ENCODE assay signal across 14 cellular contexts in the genomic region with DNA sequence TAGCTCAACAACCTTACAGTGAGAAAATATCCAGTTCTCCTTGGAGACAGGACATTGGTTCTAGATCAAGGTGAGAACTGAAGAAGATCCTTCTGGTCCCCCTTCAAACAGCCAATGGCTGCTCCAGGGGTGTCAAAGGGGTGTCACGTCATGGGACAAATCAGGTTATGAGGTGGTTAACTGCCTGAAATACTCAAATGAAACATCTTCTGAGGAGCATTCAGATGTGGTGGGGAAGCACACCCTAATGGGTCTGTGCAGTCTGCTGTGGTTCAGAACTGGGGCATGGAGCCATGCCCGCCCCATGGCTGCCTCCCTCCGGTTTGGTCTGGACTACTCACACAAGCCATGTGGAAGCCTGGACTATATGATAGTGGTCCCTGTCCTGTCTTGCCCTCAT. TPM values are rescaled to one million over a fixed set of nuclear protein-coding genes. Genes with fewer than 3 reads are reported as not detected.
DNase-seq lines count a peak whose midpoint lies in the region; ATAC-seq lines count a peak whose summit lies in the region.
"Had no signal": no experiment of that assay in that cellular context is flagged by ENCODE, and none has a peak within 500 bp of the region (broad histone marks: within the 10 kb centered on the region; RNA-seq: fewer than 3 reads in every experiment).

No MANE protein-coding gene starts in this region.

- peaks cover 40% of the 10 kb centered on the region for H3K4me1 Mint-ChIP-seq in stimulated activated naive CD8-positive, alpha-beta T cell treated with anti-CD3 and anti-CD28 coated beads, Interleukin-15, amount 100 ng/mL, for 72 hours
- H3K4me1 Mint-ChIP-seq in T-cell: peaks cover 53 to 58% (median 56%) of the 10 kb centered on the region in 3 donors
- peaks cover 24 to 50% (median 44%) of the 10 kb centered on the region in 4 donors for H3K4me1 Mint-ChIP-seq in naive thymus-derived CD8-positive, alpha-beta T cell

- ATAC-seq in stimulated activated naive CD8-positive, alpha-beta T cell treated with anti-CD3 and anti-CD28 coated beads, Interleukin-15, amount 100 ng/mL, for 72 hours: peak; percentile 63
- ATAC-seq in stimulated activated naive CD8-positive, alpha-beta T cell treated with anti-CD3 and anti-CD28 coated beads, Interleukin-15, Interleukin-2, amounts not matched to agents 100 U/mL and 50 U/mL, for 24 hours: no peak
- ATAC-seq in T-cell (replicated peaks in 1 of 4) (peak in 3 of 4 experiments; percentile 9 to 80 (median 34)), HG03565 (IDR thresholded peaks at IDR 0.05; ENCODE audit: unreplicated experiment) (no peak)
- ATAC-seq in naive thymus-derived CD8-positive, alpha-beta T cell: peak; percentile 88 to 95
- ATAC-seq: HCT116 had no signal

- peaks cover 19% of the 10 kb centered on the region for H3K27me3 Mint-ChIP-seq in stimulated activated naive CD8-positive, alpha-beta T cell treated with anti-CD3 and anti-CD28 coated beads, Interleukin-15, amount 100 ng/mL, for 72 hours
- peaks cover 0 to 3% of the 10 kb centered on the region in 2 donors for H3K27me3 Mint-ChIP-seq in T-cell
- H3K27me3 Mint-ChIP-seq in naive thymus-derived CD8-positive, alpha-beta T cell: peaks cover 0 to 1% (median 0%) of the 10 kb centered on the region in 5 donors
- H3K27me3 Mint-ChIP-seq: CD4-positive, alpha-beta memory T cell had no signal

- H3K9me3 Mint-ChIP-seq in stimulated activated naive CD8-positive, alpha-beta T cell treated with anti-CD3 and anti-CD28 coated beads, Interleukin-15, amount 100 ng/mL, for 72 hours: no peaks in the 10 kb centered on the region
- peaks cover 0 to 7% (median 5%) of the 10 kb centered on the region in 3 donors for H3K9me3 Mint-ChIP-seq in T-cell
- H3K9me3 Mint-ChIP-seq in naive thymus-derived CD8-positive, alpha-beta T cell: peaks cover 0 to 13% (median 0%) of the 10 kb centered on the region in 9 donors
- H3K9me3 Mint-ChIP-seq: H9 had no signal

- no peak overlapping the region for H3K4me3 Mint-ChIP-seq in stimulated activated naive CD8-positive, alpha-beta T cell treated with anti-CD3 and anti-CD28 coated beads, Interleukin-15, amount 100 ng/mL, for 72 hours
- no peak overlapping the region for H3K4me3 Mint-ChIP-seq in T-cell
- peak overlapping the region in 4 of 10 donors; percentile 3 to 43 (median 8) for H3K4me3 Mint-ChIP-seq in naive thymus-derived CD8-positive, alpha-beta T cell
- H3K4me3 Mint-ChIP-seq: CD4-positive, alpha-beta memory T cell; H9 had no signal

- no peak for DNase-seq in stimulated activated naive CD8-positive, alpha-beta T cell treated with anti-CD3 and anti-CD28 coated beads, Interleukin-15, amount 100 ng/mL, for 72 hours
- no peak for DNase-seq in stimulated activated naive CD8-positive, alpha-beta T cell treated with anti-CD3 and anti-CD28 coated beads, Interleukin-15, Interleukin-2, amounts not matched to agents 100 U/mL and 50 U/mL, for 24 hours
- DNase-seq in T-cell: no peak
- DNase-seq in naive thymus-derived CD8-positive, alpha-beta T cell: peak in 6 of 10 donors; percentile 8 to 64 (median 37)
- no peak for DNase-seq in activated T-cell treated with anti-CD3 and anti-CD28 coated beads, Interleukin-2, amount 50 U/mL, for 1 hour
- DNase-seq: C1 segment of cervical spinal cord; Caco-2; CD4-positive, alpha-beta memory T cell; DMS153; DND-41; GM23248; H9 had no signal

- CTCF ChIA-PET in T-cell (lab: Charles Lee): no interaction called here

- H3K27ac Mint-ChIP-seq in stimulated activated naive CD8-positive, alpha-beta T cell treated with anti-CD3 and anti-CD28 coated beads, Interleukin-15, amount 100 ng/mL, for 72 hours: no peak overlapping the region
- peak overlapping the region; percentile 17 to 36 for H3K27ac Mint-ChIP-seq in T-cell
- H3K27ac Mint-ChIP-seq in naive thymus-derived CD8-positive, alpha-beta T cell: peak overlapping the region in 7 of 10 donors; percentile 37 to 84 (median 67)
- H3K27ac Mint-ChIP-seq: H9 had no signal

- POLR2A ChIA-PET in T-cell (lab: Charles Lee): interaction anchor here in 1 of 2 donors (0.6 kb wide), 1 partner anchor 9 kb away, joined by 3 read pairs; no protein-coding TSS in a partner anchor
- POLR2A ChIA-PET in naive thymus-derived CD8-positive, alpha-beta T cell (lab: Charles Lee): interaction anchor here (0.8 to 1.3 kb wide), 2 partner anchors 15 to 23 kb away, joined by 3 read pairs; no protein-coding TSS in a partner anchor

- no peaks in the 10 kb centered on the region for H3K36me3 Mint-ChIP-seq in T-cell
- H3K36me3 Mint-ChIP-seq in naive thymus-derived CD8-positive, alpha-beta T cell: no peaks in the 10 kb centered on the region

RNA-seq across cellular contexts. Expression of a gene that starts 52.4 kb away (rescaled TPM):
- total RNA-seq in T-cell: 10 to 100 TPM; 24.9 to 30.2 (median 26.3) TPM
- 10 to 100 TPM; 30.5 to 34.2 TPM for total RNA-seq in naive thymus-derived CD8-positive, alpha-beta T cell
- polyA plus RNA-seq in naive thymus-derived CD8-positive, alpha-beta T cell: 1 to 10 TPM; 6.4 to 8.7 (median 7.9) TPM

Comparison
In these comparisons a context has a peak if more than half of its experiments do, and no peak if none do; other contexts are left out.
1. ATAC-seq: peak in stimulated activated naive CD8-positive, alpha-beta T cell treated with anti-CD3 and anti-CD28 coated beads, Interleukin-15, amount 100 ng/mL, for 72 hours (single experiment), T-cell (3 of 4) and naive thymus-derived CD8-positive, alpha-beta T cell (2 of 2); none in stimulated activated naive CD8-positive, alpha-beta T cell treated with anti-CD3 and anti-CD28 coated beads, Interleukin-15, Interleukin-2, amounts not matched to agents 100 U/mL and 50 U/mL, for 24 hours (single experiment) and HG03565 (single experiment).
2. DNase-seq: peak in naive thymus-derived CD8-positive, alpha-beta T cell (6 of 10); none in stimulated activated naive CD8-positive, alpha-beta T cell treated with anti-CD3 and anti-CD28 coated beads, Interleukin-15, amount 100 ng/mL, for 72 hours (0 of 2), stimulated activated naive CD8-positive, alpha-beta T cell treated with anti-CD3 and anti-CD28 coated beads, Interleukin-15, Interleukin-2, amounts not matched to agents 100 U/mL and 50 U/mL, for 24 hours (single experiment), T-cell (0 of 34) and activated T-cell treated with anti-CD3 and anti-CD28 coated beads, Interleukin-2, amount 50 U/mL, for 1 hour (single experiment).
3. H3K27ac Mint-ChIP-seq: peak in T-cell (2 of 2) and naive thymus-derived CD8-positive, alpha-beta T cell (7 of 10); none in stimulated activated naive CD8-positive, alpha-beta T cell treated with anti-CD3 and anti-CD28 coated beads, Interleukin-15, amount 100 ng/mL, for 72 hours (0 of 2).